In the genomic region with DNA sequence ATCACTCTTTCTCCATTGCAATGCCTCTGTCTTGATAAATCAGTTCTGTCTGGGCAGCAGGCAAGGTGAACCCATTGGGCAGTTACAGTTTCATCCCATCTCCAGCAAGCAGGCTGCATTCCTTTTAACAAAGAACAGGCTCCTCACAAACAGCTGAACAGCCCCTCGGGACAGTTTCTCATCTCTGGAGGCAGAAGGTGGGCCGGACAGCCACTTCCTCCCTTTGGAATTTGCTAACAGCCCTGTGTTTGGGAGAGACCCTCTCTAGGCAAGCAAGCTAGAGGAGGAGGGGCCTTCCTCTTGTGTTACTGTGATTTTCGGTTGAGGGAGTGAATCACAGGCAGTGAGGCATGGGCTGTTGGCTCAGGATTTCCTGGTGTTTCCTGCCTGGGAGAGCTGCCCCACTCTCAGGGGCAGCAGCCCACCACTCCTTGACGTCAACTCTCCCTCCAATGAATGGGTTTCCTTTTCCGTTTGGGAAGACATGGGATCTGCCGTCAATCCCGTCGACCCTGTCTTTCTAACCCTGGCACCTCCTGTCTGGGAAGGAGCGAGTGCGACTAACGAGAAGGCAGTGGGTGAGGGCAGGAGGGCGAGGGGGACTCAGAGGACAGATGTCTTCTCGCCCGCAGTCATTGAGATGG, we compare ENCODE assay signal across 10 cellular contexts. TPM values are rescaled to one million over a fixed set of nuclear protein-coding genes. Genes with fewer than 3 reads are reported as not detected.
DNase-seq lines count a peak whose midpoint lies in the region; ATAC-seq, FAIRE-seq and TF ChIP-seq lines count a peak whose summit lies in the region.
"Had no signal": no experiment of that assay in that cellular context is flagged by ENCODE, and none has a peak within 500 bp of the region (broad histone marks: within the 10 kb centered on the region; RNA-seq: fewer than 3 reads in every experiment).

No MANE protein-coding gene starts in this region.

- TF ChIP-seq EP300 in stomach (IDR thresholded peaks at IDR 0.05): no peak

- H3K9me3 ChIP-seq in HUES6 (ENCODE audit: control insufficient read depth, insufficient read depth, low read depth, low read length): no peaks in the 10 kb centered on the region
- no peaks in the 10 kb centered on the region for H3K9me3 ChIP-seq in stomach

- H3K27me3 ChIP-seq in HUES6 (ENCODE audit: control insufficient read depth, insufficient read depth, low read length): no peaks in the 10 kb centered on the region
- H3K27me3 ChIP-seq in bronchial epithelial cell (ENCODE audit: control insufficient read depth, insufficient read depth, low read length): no peaks in the 10 kb centered on the region
- no peaks in the 10 kb centered on the region for H3K27me3 ChIP-seq in stomach

- TF ChIP-seq CTCF in bronchial epithelial cell (IDR thresholded peaks at IDR 0.05; ENCODE audit: insufficient read depth, low read length, severe bottlenecking): no peak
- no peak for TF ChIP-seq CTCF in stomach (IDR thresholded peaks at IDR 0.05)

- H3K36me3 ChIP-seq in HUES6 (ENCODE audit: control insufficient read depth, insufficient read depth, low read length) (no peaks in the 10 kb centered on the region), bronchial epithelial cell (ENCODE audit: control insufficient read depth, insufficient read depth, low read length) (no peaks in the 10 kb centered on the region), stomach (no peaks in the 10 kb centered on the region)

- 65 to 71% (median 68%) methylated on average over 12 to 14 of the region's 14 CpGs for WGBS in stomach, 5 donors

- peak overlapping the region; percentile 61 for H3K9ac ChIP-seq in HUES6 (ENCODE audit: low read length)

- no peak for FAIRE-seq in bronchial epithelial cell (lab: Jason Lieb, UNC)
- FAIRE-seq: islet of Langerhans had no signal

- H3K4me3 ChIP-seq in HUES6 (ENCODE audit: low read depth, low read length) (peak overlapping the region; percentile 10; the same call in 1 of the 2 replicates), bronchial epithelial cell (ENCODE audit: low read depth, low read length) (no peak overlapping the region), stomach (no peak overlapping the region)

- H3K4me1 ChIP-seq in HUES6 (ENCODE audit: control insufficient read depth, insufficient read depth, low read length): peaks cover 40% of the 10 kb centered on the region
- peaks cover 8 to 31% (median 18%) of the 10 kb centered on the region in 4 donors for H3K4me1 ChIP-seq in stomach

- TF ChIP-seq POLR2A in stomach (IDR thresholded peaks at IDR 0.05) (no peak), erythroblast (IDR thresholded peaks at IDR 0.05; ENCODE audit: low read length) (no peak)

- peak; percentile 72 for DNase-seq in bronchial epithelial cell (ENCODE audit: low read depth)
- DNase-seq in kidney glomerular epithelial cell (lab: John Stamatoyannopoulos, UW): peak; percentile 64
- no peak for DNase-seq in stomach
- DNase-seq in SHP77 (lab: John Stamatoyannopoulos, UW): no peak
- DNase-seq in NCI-H2171 (lab: John Stamatoyannopoulos, UW): no peak
- no peak for DNase-seq in erythroblast (lab: John Stamatoyannopoulos, UW)
- DNase-seq: activated effector memory CD4-positive, alpha-beta T cell treated with Interleukin-2 at 50 U/mL for 16 hours had no signal

- intact Hi-C loops in stomach (cut with DNase I; ENCODE audit: low total_unique reads): loop anchor here (10.0 kb wide), 1 partner anchor 50 kb away; no protein-coding TSS in a partner anchor

- no peak for ATAC-seq in GM21390 (IDR thresholded peaks at IDR 0.05; ENCODE audit: unreplicated experiment)

- H3K27ac ChIP-seq in HUES6 (ENCODE audit: low read depth, low read length) (peak overlapping the region; percentile 62), stomach (peak overlapping the region; percentile 31 to 95 (median 77))

RNA-seq across cellular contexts. Expression of gene PGS1, which starts 3.7 kb away (rescaled TPM):
- total RNA-seq in bronchial epithelial cell (22.5 and 25.8 TPM in 2 replicates), stomach (100 to 1,000 TPM in 2 of 5 donors, 10 to 100 TPM in 3; 27.8 to 209 (median 41.7) TPM)
- 10 to 100 TPM; 11.9 to 19.1 (median 14.9) TPM for polyA plus RNA-seq in stomach

RNA-seq across cellular contexts. Expression of gene SOCS3, which starts 14.9 kb away (rescaled TPM):
- total RNA-seq in bronchial epithelial cell (10.0 and 13.7 TPM in 2 replicates), stomach (10 to 100 TPM; 48.4 to 62.9 (median 52.2) TPM)
- 10 to 100 TPM; 18.7 to 46.9 (median 39.7) TPM for polyA plus RNA-seq in stomach

Comparison
In these comparisons a context has a peak if more than half of its experiments do, and no peak if none do; other contexts are left out.
1. DNase-seq: peak in bronchial epithelial cell (single experiment) and kidney glomerular epithelial cell (single experiment); none in stomach (single experiment), SHP77 (0 of 2), NCI-H2171 (single experiment) and erythroblast (0 of 2).